13 cellular contexts compared by ENCODE assay signal in genomic region chr7:140719711-140720110, GRCh38. TPM values are rescaled to one million over a fixed set of nuclear protein-coding genes. Genes with fewer than 3 reads are reported as not detected.
A peak's percentile ranks its signal among the peaks of the same experiment; 100 is the strongest.
DNase-seq lines count a peak whose midpoint lies in the region; ATAC-seq, FAIRE-seq and TF ChIP-seq lines count a peak whose summit lies in the region.
"Had no signal": no experiment of that assay in that cellular context is flagged by ENCODE, and none has a peak within 500 bp of the region (broad histone marks: within the 10 kb centered on the region; RNA-seq: fewer than 3 reads in every experiment).

No MANE protein-coding gene starts in this region.

- DNase-seq in GM18507 (ENCODE audit: extremely low spot score, insufficient read length, low read depth) = no peak
- DNase-seq in NCI-H2029 (lab: John Stamatoyannopoulos, UW) = peak; percentile 28
- peak; percentile 18 for DNase-seq in astrocyte of the hippocampus (ENCODE audit: low read depth, low spot score)
- DNase-seq in naive B cell = no peak
- no peak for DNase-seq in coronary artery (ENCODE audit: low spot score)
- DNase-seq in breast epithelium (ENCODE audit: low spot score in 2 of 2) = no peak
- no peak for DNase-seq in hypothalamus (lab: John Stamatoyannopoulos, UW)
- DNase-seq: COR-L47, small intestine had no signal

- no peak overlapping the region for H3K4me3 ChIP-seq in coronary artery
- H3K4me3 ChIP-seq in breast epithelium = no peak overlapping the region
- H3K4me3 ChIP-seq: thoracic aorta had no signal

- no peak for TF ChIP-seq CTCF in coronary artery (IDR thresholded peaks at IDR 0.05)
- TF ChIP-seq CTCF in breast epithelium (IDR thresholded peaks at IDR 0.05) = no peak

- intact Hi-C loops in breast epithelium (cut with DNase I; ENCODE audit: low total_unique reads) = no loop called here

- H3K36me3 ChIP-seq in breast epithelium = no peaks in the 10 kb centered on the region
- H3K36me3 ChIP-seq: thoracic aorta had no signal

- H3K27me3 Mint-ChIP-seq in naive B cell = no peaks in the 10 kb centered on the region

- peaks cover 9 to 14% (median 12%) of the 10 kb centered on the region in 3 donors for H3K4me1 Mint-ChIP-seq in naive B cell

- TF ChIP-seq POLR2A in breast epithelium (IDR thresholded peaks at IDR 0.05) = no peak

- peak overlapping the region in 2 of 6 donors; percentile 17 to 18 for H3K27ac Mint-ChIP-seq in naive B cell

- H3K9me3 Mint-ChIP-seq in naive B cell = no peaks in the 10 kb centered on the region

- peak; percentile 18 to 52 for ATAC-seq in naive B cell (ENCODE audit: low read depth in 2 of 2)
- no peak for ATAC-seq in GM21825 (IDR thresholded peaks at IDR 0.05; ENCODE audit: unreplicated experiment)
- ATAC-seq: HepG2, Right ventricle myocardium inferior had no signal

- H3K27me3 ChIP-seq in breast epithelium = no peaks in the 10 kb centered on the region

- no peak overlapping the region for H3K27ac ChIP-seq in coronary artery
- no peak overlapping the region for H3K27ac ChIP-seq in breast epithelium
- H3K27ac ChIP-seq: thoracic aorta had no signal

- H3K4me3 Mint-ChIP-seq in naive B cell = no peak overlapping the region

- no peaks in the 10 kb centered on the region for H3K4me1 ChIP-seq in breast epithelium

- H3K36me3 Mint-ChIP-seq in naive B cell = peaks cover 0 to 3% of the 10 kb centered on the region in 2 donors

- H3K9me3 ChIP-seq in breast epithelium = no peaks in the 10 kb centered on the region
- H3K9me3 ChIP-seq: thoracic aorta had no signal

- peak; percentile 39 for FAIRE-seq in GM18507 (lab: Jason Lieb, UNC)
- FAIRE-seq: HepG2, small intestine had no signal

RNA-seq across cellular contexts. Expression of gene NDUFB2, which starts 23.2 kb away (rescaled TPM):
- 100 to 1,000 TPM; 298 to 433 (median 362) TPM for polyA plus RNA-seq in naive B cell (ENCODE audit: low read depth in 6 of 6)
- 100 to 1,000 TPM in 2 of 3 donors, 10 to 100 TPM in 1; 85.0 to 151 (median 149) TPM for total RNA-seq in breast epithelium

RNA-seq across cellular contexts. Expression of gene ADCK2, which starts 47.0 kb away (rescaled TPM):
- 10 to 100 TPM; 24.4 to 38.8 (median 33.7) TPM for polyA plus RNA-seq in naive B cell (ENCODE audit: low read depth in 6 of 6)
- 10 to 100 TPM; 21.8 to 31.9 (median 23.6) TPM for total RNA-seq in breast epithelium

Comparison
In these comparisons a context has a peak if more than half of its experiments do, and no peak if none do; other contexts are left out.
1. DNase-seq: peak in NCI-H2029 (single experiment) and astrocyte of the hippocampus (single experiment); none in GM18507 (single experiment), naive B cell (single experiment), coronary artery (single experiment), breast epithelium (0 of 2) and hypothalamus (0 of 51).